In the genomic region with DNA sequence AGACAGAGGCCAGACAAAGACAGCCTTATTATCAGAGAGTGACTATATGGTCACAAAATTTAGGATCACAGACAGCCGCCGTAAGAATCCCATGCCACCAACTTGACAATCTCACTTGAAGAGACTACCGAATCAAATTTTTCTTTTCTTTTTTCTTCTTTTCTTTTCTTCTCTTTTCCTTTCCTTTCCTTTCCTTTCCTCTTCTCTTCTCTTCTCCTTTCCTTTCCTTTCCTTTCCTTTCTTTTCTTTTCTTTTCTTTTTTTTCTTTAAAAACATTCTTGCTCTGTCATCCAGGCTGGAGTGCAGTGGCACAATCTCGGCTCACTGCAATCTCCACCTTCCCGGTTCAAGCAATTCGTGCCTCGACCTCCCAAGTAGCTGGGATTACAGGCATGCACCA, we compare ENCODE assay signal across 7 cellular contexts. TPM values are rescaled to one million over a fixed set of nuclear protein-coding genes. Genes with fewer than 3 reads are reported as not detected.
"Had no signal": no experiment of that assay in that cellular context is flagged by ENCODE, and none has a peak within 500 bp of the region (broad histone marks: within the 10 kb centered on the region; RNA-seq: fewer than 3 reads in every experiment).

No MANE protein-coding gene starts in this region.

- H3K9ac ChIP-seq: GM23248 had no signal

- DNase-seq: GOT3, H7, IMR-90, KBM-7 had no signal

- H3K9me3 ChIP-seq: HAP-1 had no signal

- ATAC-seq: HCT116 had no signal

- H3K4me3 ChIP-seq: GM23248, HAP-1 had no signal

- H3K27ac ChIP-seq: GM23248 had no signal

- H3K36me3 ChIP-seq: HAP-1 had no signal

- H3K4me1 ChIP-seq: HAP-1 had no signal

- H2AFZ ChIP-seq: GM23248 had no signal

RNA-seq across cellular contexts. Expression of gene EPPIN, which starts 1.2 kb away (rescaled TPM):
- polyA plus RNA-seq: GM23248, IMR-90 had no signal

RNA-seq across cellular contexts. Expression of gene WFDC6, which starts 9.1 kb away (rescaled TPM):
- polyA plus RNA-seq: GM23248, IMR-90 had no signal

RNA-seq across cellular contexts. Expression of gene WFDC8, which starts 30.7 kb away (rescaled TPM):
- polyA plus RNA-seq: GM23248, IMR-90 had no signal

RNA-seq across cellular contexts. Expression of gene SPINT3, which starts 33.0 kb away (rescaled TPM):
- polyA plus RNA-seq: GM23248, IMR-90 had no signal
